ENCODE assay signal across 20 cellular contexts in the genomic region with DNA sequence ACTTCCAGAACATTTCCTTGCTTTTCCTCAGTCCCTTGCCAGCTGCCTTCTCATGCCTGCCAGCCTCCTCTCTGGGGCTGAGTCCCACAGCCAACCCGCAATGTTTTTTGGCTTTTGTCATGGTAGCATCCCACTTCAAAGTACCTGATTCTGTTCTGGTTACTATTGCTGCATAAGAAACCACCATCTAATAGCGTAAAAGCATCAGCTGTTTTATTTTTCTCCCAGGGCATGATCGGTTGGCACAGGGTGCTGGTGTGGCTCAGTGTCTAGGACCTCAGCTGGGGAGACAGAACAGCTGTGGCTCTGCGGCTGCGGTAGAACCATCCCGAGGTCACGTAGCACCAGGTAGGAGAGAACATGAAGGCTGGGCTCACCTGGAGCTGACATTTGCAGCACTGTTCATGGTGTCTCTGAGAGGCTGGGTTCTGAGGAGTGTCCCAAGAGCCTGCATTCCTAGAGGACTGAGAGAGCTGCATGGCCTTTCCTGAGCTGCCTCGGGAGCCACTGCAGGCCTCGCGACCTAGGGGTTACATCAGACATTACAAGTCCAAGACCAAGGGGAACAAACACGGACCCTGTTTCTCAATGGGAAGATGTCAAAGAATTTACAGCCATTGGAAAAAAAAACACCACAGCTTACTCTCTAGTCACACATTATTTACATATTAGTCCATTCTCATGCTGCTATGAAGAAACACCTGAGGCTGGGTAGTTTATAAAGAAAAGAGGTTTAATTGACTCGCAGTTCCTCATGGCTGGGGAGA. TPM values are rescaled to one million over a fixed set of nuclear protein-coding genes. Genes with fewer than 3 reads are reported as not detected.
DNase-seq lines count a peak whose midpoint lies in the region; ATAC-seq and TF ChIP-seq lines count a peak whose summit lies in the region.
"Had no signal": no experiment of that assay in that cellular context is flagged by ENCODE, and none has a peak within 500 bp of the region (broad histone marks: within the 10 kb centered on the region; RNA-seq: fewer than 3 reads in every experiment).

No MANE protein-coding gene starts in this region.

- H3K36me3 ChIP-seq in spleen, result no peaks in the 10 kb centered on the region
- H3K36me3 ChIP-seq: esophagus muscularis mucosa had no signal

- peaks cover 31% of the 10 kb centered on the region for H3K4me1 Mint-ChIP-seq in dendritic cell treated with granulocyte-macrophage colony-stimulating factor and Interleukin-4, amounts not matched to agents 40 ng/mL and 50 ng/mL, for 4 days (ENCODE audit: low read depth)
- H3K4me1 Mint-ChIP-seq: mesothelial cell of epicardium had no signal

- WGBS in spleen, 5 donors, result 71 to 84% (median 79%) methylated on average over 10 to 12 of the region's 12 CpGs

- peak overlapping the region in 6 of 8 donors; percentile 19 to 70 (median 50) for H3K27ac ChIP-seq in spleen
- H3K27ac ChIP-seq: esophagus muscularis mucosa, VCaP had no signal

- H3K9me3 ChIP-seq in spleen, result peaks cover 0 to 23% (median 19%) of the 10 kb centered on the region in 8 donors

- DNase-seq in activated effector memory CD4-positive, alpha-beta T cell treated with anti-CD3 and anti-CD28 coated beads, Interleukin-2, amount 50 U/mL, for 16 hours, result peak; percentile 43
- DNase-seq in activated effector memory CD4-positive, alpha-beta T cell treated with Interleukin-2 at 50 U/mL for 16 hours, result no peak
- peak; percentile 88 for DNase-seq in Jurkat, Clone E6-1 (ENCODE audit: low read depth, low spot score)
- no peak for DNase-seq in spleen
- DNase-seq: KBM-7; NCI-H1092; NCI-H2081 treated with DMSO at 0.1 percent for 48 hours; NCI-H524 treated with DMSO at 0.1 percent for 48 hours; stimulated activated CD4-positive, alpha-beta T cell treated with anti-CD3 and anti-CD28 coated beads, Interleukin-15, amount 100 ng/mL, for 24 hours had no signal

- ATAC-seq in GM18858 (IDR thresholded peaks at IDR 0.05; ENCODE audit: unreplicated experiment) (no peak), GM18907 (IDR thresholded peaks at IDR 0.05; ENCODE audit: unreplicated experiment) (no peak)
- ATAC-seq: left lobe of liver; stimulated activated effector memory CD8-positive, alpha-beta T cell treated with anti-CD3 and anti-CD28 coated beads, Interleukin-12 subunit alpha, Interleukin-12 subunit beta, amount 100 ng/mL, for 72 hours had no signal

- peaks cover 0 to 29% (median 15%) of the 10 kb centered on the region in 6 donors for H3K4me1 ChIP-seq in spleen

- H3K4me3 ChIP-seq in Jurkat, Clone E6-1 (ENCODE audit: low read length), result no peak overlapping the region
- no peak overlapping the region for H3K4me3 ChIP-seq in spleen
- H3K4me3 ChIP-seq: esophagus muscularis mucosa had no signal

- H3K4me3 Mint-ChIP-seq in dendritic cell treated with granulocyte-macrophage colony-stimulating factor and Interleukin-4, amounts not matched to agents 40 ng/mL and 50 ng/mL, for 4 days, result no peak overlapping the region
- H3K4me3 Mint-ChIP-seq: mesothelial cell of epicardium; stimulated activated effector memory CD8-positive, alpha-beta T cell treated with anti-CD3 and anti-CD28 coated beads, Interleukin-12 subunit alpha, Interleukin-12 subunit beta, amount 100 ng/mL, for 72 hours; type B pancreatic cell had no signal

- H3K36me3 Mint-ChIP-seq in dendritic cell treated with granulocyte-macrophage colony-stimulating factor and Interleukin-4, amounts not matched to agents 40 ng/mL and 50 ng/mL, for 4 days (ENCODE audit: low read depth), result peaks cover 6% of the 10 kb centered on the region
- H3K36me3 Mint-ChIP-seq: mesothelial cell of epicardium; stimulated activated effector memory CD8-positive, alpha-beta T cell treated with anti-CD3 and anti-CD28 coated beads, Interleukin-12 subunit alpha, Interleukin-12 subunit beta, amount 100 ng/mL, for 72 hours; type B pancreatic cell had no signal

- H3K9me3 Mint-ChIP-seq in dendritic cell treated with granulocyte-macrophage colony-stimulating factor and Interleukin-4, amounts not matched to agents 40 ng/mL and 50 ng/mL, for 4 days, result peaks cover 29% of the 10 kb centered on the region
- H3K9me3 Mint-ChIP-seq: type B pancreatic cell had no signal

- H3K27ac Mint-ChIP-seq in dendritic cell treated with granulocyte-macrophage colony-stimulating factor and Interleukin-4, amounts not matched to agents 40 ng/mL and 50 ng/mL, for 4 days, result peak overlapping the region; percentile 49
- H3K27ac Mint-ChIP-seq: mesothelial cell of epicardium; stimulated activated effector memory CD8-positive, alpha-beta T cell treated with anti-CD3 and anti-CD28 coated beads, Interleukin-12 subunit alpha, Interleukin-12 subunit beta, amount 100 ng/mL, for 72 hours; type B pancreatic cell had no signal

- H3K27me3 ChIP-seq in spleen (replicated peaks in 1 of 7), result peaks cover 0 to 6% (median 0%) of the 10 kb centered on the region in 7 donors

- intact Hi-C loops in dendritic cell treated with granulocyte-macrophage colony-stimulating factor and Interleukin-4, amounts not matched to agents 40 ng/mL and 50 ng/mL, for 4 days (cut with micrococcal nuclease), result no loop called here
- intact Hi-C loops in spleen (cut with DNase I; ENCODE audit: low total_unique reads), result no loop called here

- TF ChIP-seq CTCF in spleen (IDR thresholded peaks at IDR 0.05 in 8 of 11, conservative IDR thresholded peaks at IDR 0.05 in 3 of 11), result no peak

- H3K27me3 Mint-ChIP-seq in dendritic cell treated with granulocyte-macrophage colony-stimulating factor and Interleukin-4, amounts not matched to agents 40 ng/mL and 50 ng/mL, for 4 days, result no peaks in the 10 kb centered on the region

- TF ChIP-seq POLR2A in spleen (IDR thresholded peaks at IDR 0.05), result no peak

RNA-seq across cellular contexts. Expression of a gene that starts 8.8 kb away (rescaled TPM):
- 100 TPM for polyA plus RNA-seq in Jurkat, Clone E6-1 (2012; ENCODE audit: insufficient read depth, insufficient read length)
- 100 to 1,000 TPM in 6 of 7 donors, 10 to 100 TPM in 1; 92.4 to 129 (median 115) TPM for total RNA-seq in spleen
- 10 to 100 TPM; 57.8 to 75.5 (median 58.1) TPM for polyA plus RNA-seq in spleen

RNA-seq across cellular contexts. Expression of a gene that starts 21.8 kb away (rescaled TPM):
- not detected for polyA plus RNA-seq in Jurkat, Clone E6-1 (2012; ENCODE audit: insufficient read depth, insufficient read length)
- total RNA-seq in spleen, result 10 to 100 TPM; 10.9 to 45.7 (median 21.8) TPM
- 10 to 100 TPM in 2 of 3 donors, 1 to 10 TPM in 1; 9.7 to 46.0 (median 14.2) TPM for polyA plus RNA-seq in spleen
- total RNA-seq: bronchial epithelial cell, left lobe of liver, renal cortical epithelial cell had no signal

Comparison
In these comparisons a context has a peak if more than half of its experiments do, and no peak if none do; other contexts are left out.
1. DNase-seq: peak in activated effector memory CD4-positive, alpha-beta T cell treated with anti-CD3 and anti-CD28 coated beads, Interleukin-2, amount 50 U/mL, for 16 hours (single experiment) and Jurkat, Clone E6-1 (single experiment); none in activated effector memory CD4-positive, alpha-beta T cell treated with Interleukin-2 at 50 U/mL for 16 hours (single experiment) and spleen (single experiment).